15 cellular contexts compared by ENCODE assay signal in genomic region chr9:128374221-128374675, GRCh38. TPM values are rescaled to one million over a fixed set of nuclear protein-coding genes. Genes with fewer than 3 reads are reported as not detected.
A peak's percentile ranks its signal among the peaks of the same experiment; 100 is the strongest.
DNase-seq lines count a peak whose midpoint lies in the region; ATAC-seq and TF ChIP-seq lines count a peak whose summit lies in the region.
"Had no signal": no experiment of that assay in that cellular context is flagged by ENCODE, and none has a peak within 500 bp of the region (broad histone marks: within the 10 kb centered on the region; RNA-seq: fewer than 3 reads in every experiment).

No MANE protein-coding gene starts in this region.

- no peaks in the 10 kb centered on the region for H3K27me3 Mint-ChIP-seq in neural progenitor cell (ENCODE audit: insufficient read depth, low read depth)
- H3K27me3 Mint-ChIP-seq: CD4-positive, alpha-beta memory T cell had no signal

- H3K79me2 ChIP-seq in neural progenitor cell (ENCODE audit: low read depth), result peaks cover 14% of the 10 kb centered on the region

- H3K27ac ChIP-seq in RWPE1 (peak overlapping the region; percentile 13; the same call in 1 of the 2 replicates), neural progenitor cell (no peak overlapping the region)

- no peak for ATAC-seq in esophagus mucosa

- H2AFZ ChIP-seq in neural progenitor cell (replicated peaks), result no peak overlapping the region

- peaks cover 52% of the 10 kb centered on the region for H4K20me1 ChIP-seq in neural progenitor cell (ENCODE audit: low read depth)

- CTCF ChIA-PET in RWPE1 (lab: Yijun Ruan, JAX), result interaction anchor here (0.6 kb wide), 1 partner anchor 212 kb away, joined by 4 read pairs; no protein-coding TSS in a partner anchor

- no peak overlapping the region for H3K4me3 ChIP-seq in neural progenitor cell

- no peaks in the 10 kb centered on the region for H3K9me3 Mint-ChIP-seq in neural progenitor cell

- POLR2A ChIA-PET in RWPE1 (lab: Yijun Ruan, JAX; ENCODE audit: low non-redundant PET), result no interaction called here

- peak overlapping the region; percentile 27 for H3K4me3 Mint-ChIP-seq in neural progenitor cell

- H3K36me3 ChIP-seq in neural progenitor cell, result no peaks in the 10 kb centered on the region

- H3K4me2 ChIP-seq in neural progenitor cell, result no peak overlapping the region

- DNase-seq in RWPE1 (ENCODE audit: low spot score) (no peak), hippocampal formation (lab: John Stamatoyannopoulos, UW) (peak; percentile 92 to 95), neural progenitor cell (ENCODE audit: low spot score) (no peak), superior temporal gyrus (ENCODE audit: extremely low spot score) (peak; percentile 94), DMS53 treated with DMSO at 0.1 percent for 48 hours (lab: John Stamatoyannopoulos, UW; ENCODE audit: unreplicated experiment) (no peak), LoVo (ENCODE audit: low spot score) (no peak)
- DNase-seq: AML-193; CD4-positive, alpha-beta memory T cell; DMS79; H9; Karpas-422; NCI-H187 treated with DMSO at 0.1 percent for 48 hours; NCI-H526 treated with DMSO at 0.1 percent for 48 hours; SIG-M5 had no signal

- peaks cover 6% of the 10 kb centered on the region for H3F3A ChIP-seq in neural progenitor cell (ENCODE audit: low read depth)

- peaks cover 4% of the 10 kb centered on the region for H3K4me1 ChIP-seq in neural progenitor cell

- peaks cover 14% of the 10 kb centered on the region for H3K36me3 Mint-ChIP-seq in neural progenitor cell

- peaks cover 17% of the 10 kb centered on the region for H3K27me3 ChIP-seq in neural progenitor cell

- TF ChIP-seq CTCF in RWPE1 (conservative IDR thresholded peaks at IDR 0.05; ENCODE audit: low read depth) (no peak), neural progenitor cell (IDR thresholded peaks at IDR 0.05) (no peak)

- no peaks in the 10 kb centered on the region for H3K9me3 ChIP-seq in neural progenitor cell (ENCODE audit: low read depth)

- H3K4me1 Mint-ChIP-seq in neural progenitor cell, result peaks cover 34% of the 10 kb centered on the region

- H3K27ac Mint-ChIP-seq in neural progenitor cell, result no peak overlapping the region
- H3K27ac Mint-ChIP-seq: H9 had no signal

- no peak overlapping the region for H3K9ac ChIP-seq in neural progenitor cell

RNA-seq across cellular contexts. Expression of gene URM1, which starts 3.1 kb away (rescaled TPM):
- 10.3 and 21.7 TPM in 2 replicates for total RNA-seq in neural progenitor cell (ENCODE audit: low replicate concordance)
- 38.5 TPM for total RNA-seq in esophagus mucosa

RNA-seq across cellular contexts. Expression of gene SLC27A4, which starts 33.9 kb away (rescaled TPM):
- 4.4 and 8.6 TPM in 2 replicates for total RNA-seq in neural progenitor cell (ENCODE audit: low replicate concordance)
- 58.8 TPM for total RNA-seq in esophagus mucosa

RNA-seq across cellular contexts. Expression of gene CERCAM, which starts 46.4 kb away (rescaled TPM):
- total RNA-seq in neural progenitor cell (ENCODE audit: low replicate concordance) (2.0 TPM in 1 of 2 replicates, not detected in the other), esophagus mucosa (5.5 TPM)

RNA-seq across cellular contexts. Expression of gene COQ4, which starts 51.6 kb away (rescaled TPM):
- total RNA-seq in neural progenitor cell (ENCODE audit: low replicate concordance) (16.8 and 39.0 TPM in 2 replicates), esophagus mucosa (61.7 TPM)

RNA-seq across cellular contexts. Expression of gene TRUB2, which starts 52.0 kb away (rescaled TPM):
- total RNA-seq in neural progenitor cell (ENCODE audit: low replicate concordance) (8.3 and 9.2 TPM in 2 replicates), esophagus mucosa (40.3 TPM)

Comparison
In these comparisons a context has a peak if more than half of its experiments do, and no peak if none do; other contexts are left out.
1. DNase-seq: peak in hippocampal formation (2 of 2) and superior temporal gyrus (single experiment); none in RWPE1 (single experiment), neural progenitor cell (single experiment), DMS53 treated with DMSO at 0.1 percent for 48 hours (single experiment) and LoVo (single experiment).